23 cellular contexts compared by ENCODE assay signal in genomic region chr12:114444422-114445279, GRCh38. TPM values are rescaled to one million over a fixed set of nuclear protein-coding genes. Genes with fewer than 3 reads are reported as not detected.
DNase-seq lines count a peak whose midpoint lies in the region; ATAC-seq lines count a peak whose summit lies in the region.
"Had no signal": no experiment of that assay in that cellular context is flagged by ENCODE, and none has a peak within 500 bp of the region (broad histone marks: within the 10 kb centered on the region; RNA-seq: fewer than 3 reads in every experiment).

No MANE protein-coding gene starts in this region.

- no peak overlapping the region for H3K4me3 ChIP-seq in effector memory CD4-positive, alpha-beta T cell (ENCODE audit: insufficient read depth, low read depth, low read length, poor library complexity, severe bottlenecking)
- H3K4me3 ChIP-seq: pancreas, Peyer's patch, sigmoid colon had no signal

- peak overlapping the region; percentile 38 for H3K4me3 Mint-ChIP-seq in stimulated activated naive CD8-positive, alpha-beta T cell treated with anti-CD3 and anti-CD28 coated beads, Interleukin-15, Interleukin-2, amounts not matched to agents 100 ng/mL and 50 ng/mL, for 24 hours
- H3K4me3 Mint-ChIP-seq in stimulated activated naive CD8-positive, alpha-beta T cell treated with anti-CD3 and anti-CD28 coated beads, Interleukin-15, amount 100 ng/mL, for 72 hours, result no peak overlapping the region
- H3K4me3 Mint-ChIP-seq: CD8-positive, alpha-beta T cell; natural killer cell had no signal

- no peaks in the 10 kb centered on the region for H3K36me3 ChIP-seq in effector memory CD4-positive, alpha-beta T cell (ENCODE audit: control insufficient read depth, insufficient read depth, low read length)
- H3K36me3 ChIP-seq: pancreas, Peyer's patch, sigmoid colon had no signal

- no peak overlapping the region for H3K27ac Mint-ChIP-seq in stimulated activated naive CD8-positive, alpha-beta T cell treated with anti-CD3 and anti-CD28 coated beads, Interleukin-15, Interleukin-2, amounts not matched to agents 100 ng/mL and 50 ng/mL, for 24 hours
- H3K27ac Mint-ChIP-seq in stimulated activated naive CD8-positive, alpha-beta T cell treated with anti-CD3 and anti-CD28 coated beads, Interleukin-15, amount 100 ng/mL, for 72 hours, result no peak overlapping the region
- H3K27ac Mint-ChIP-seq: CD8-positive, alpha-beta T cell; natural killer cell had no signal

- DNase-seq in stimulated activated naive CD8-positive, alpha-beta T cell treated with anti-CD3 and anti-CD28 coated beads, Interleukin-15, amount 100 ng/mL, for 72 hours, result no peak
- DNase-seq in RPMI7951 (ENCODE audit: low read depth), result peak; percentile 7
- DNase-seq in iris pigment epithelial cell (ENCODE audit: low read depth), result peak; percentile 3
- no peak for DNase-seq in NCI-H1694 treated with DMSO at 0.1 percent for 48 hours (lab: John Stamatoyannopoulos, UW)
- no peak for DNase-seq in RPMI8226
- DNase-seq in effector memory CD4-positive, alpha-beta T cell, result no peak
- DNase-seq: activated CD4-positive, alpha-beta T cell treated with anti-CD3 and anti-CD28 coated beads, Interleukin-2, amount 50 U/mL, for 48 hours; activated gamma-delta T cell treated with Interleukin-2 at 50 U/mL for 16 hours; activated T-cell treated with anti-CD3 and anti-CD28 coated beads, Interleukin-2, amount 50 U/mL, for 1 hour; AML-193; amniotic stem cell; CD8-positive, alpha-beta T cell; head of caudate nucleus; natural killer cell; NCI-H2029 treated with DMSO at 0.1 percent for 48 hours; NCI-H446 treated with DMSO at 0.1 percent for 48 hours; pancreas; Peyer's patch; sigmoid colon had no signal

- H3K9me3 Mint-ChIP-seq in stimulated activated naive CD8-positive, alpha-beta T cell treated with anti-CD3 and anti-CD28 coated beads, Interleukin-15, Interleukin-2, amounts not matched to agents 100 ng/mL and 50 ng/mL, for 24 hours, result no peaks in the 10 kb centered on the region
- H3K9me3 Mint-ChIP-seq in stimulated activated naive CD8-positive, alpha-beta T cell treated with anti-CD3 and anti-CD28 coated beads, Interleukin-15, amount 100 ng/mL, for 72 hours, result no peaks in the 10 kb centered on the region
- H3K9me3 Mint-ChIP-seq: CD8-positive, alpha-beta T cell; natural killer cell had no signal

- no peaks in the 10 kb centered on the region for H3K9me3 ChIP-seq in effector memory CD4-positive, alpha-beta T cell (ENCODE audit: control insufficient read depth, low read length)
- H3K9me3 ChIP-seq: pancreas, Peyer's patch, sigmoid colon had no signal

- no peaks in the 10 kb centered on the region for H3K36me3 Mint-ChIP-seq in stimulated activated naive CD8-positive, alpha-beta T cell treated with anti-CD3 and anti-CD28 coated beads, Interleukin-15, Interleukin-2, amounts not matched to agents 100 ng/mL and 50 ng/mL, for 24 hours (ENCODE audit: low read depth)
- H3K36me3 Mint-ChIP-seq: CD8-positive, alpha-beta T cell; natural killer cell had no signal

- H3K4me1 ChIP-seq in effector memory CD4-positive, alpha-beta T cell (ENCODE audit: control insufficient read depth, insufficient read depth, low read length, poor library complexity, severe bottlenecking), result no peaks in the 10 kb centered on the region
- H3K4me1 ChIP-seq: pancreas, Peyer's patch, sigmoid colon had no signal

- peaks cover 92% of the 10 kb centered on the region for H3K27me3 Mint-ChIP-seq in stimulated activated naive CD8-positive, alpha-beta T cell treated with anti-CD3 and anti-CD28 coated beads, Interleukin-15, Interleukin-2, amounts not matched to agents 100 ng/mL and 50 ng/mL, for 24 hours
- peaks cover 100% of the 10 kb centered on the region for H3K27me3 Mint-ChIP-seq in stimulated activated naive CD8-positive, alpha-beta T cell treated with anti-CD3 and anti-CD28 coated beads, Interleukin-15, amount 100 ng/mL, for 72 hours

- no peak for ATAC-seq in stimulated activated naive CD8-positive, alpha-beta T cell treated with anti-CD3 and anti-CD28 coated beads, Interleukin-15, amount 100 ng/mL, for 72 hours
- ATAC-seq: CD8-positive, alpha-beta T cell; natural killer cell; pancreas had no signal

- no peaks in the 10 kb centered on the region for H3K4me1 Mint-ChIP-seq in stimulated activated naive CD8-positive, alpha-beta T cell treated with anti-CD3 and anti-CD28 coated beads, Interleukin-15, Interleukin-2, amounts not matched to agents 100 ng/mL and 50 ng/mL, for 24 hours (ENCODE audit: low read depth)
- peaks cover 13% of the 10 kb centered on the region for H3K4me1 Mint-ChIP-seq in stimulated activated naive CD8-positive, alpha-beta T cell treated with anti-CD3 and anti-CD28 coated beads, Interleukin-15, amount 100 ng/mL, for 72 hours
- H3K4me1 Mint-ChIP-seq: natural killer cell had no signal

- H3K27me3 ChIP-seq in effector memory CD4-positive, alpha-beta T cell (replicated peaks; ENCODE audit: control insufficient read depth, insufficient read depth, low read length, poor library complexity, severe bottlenecking), result peaks cover 25% of the 10 kb centered on the region

- no peak overlapping the region for H3K27ac ChIP-seq in effector memory CD4-positive, alpha-beta T cell (ENCODE audit: insufficient read depth, low read length, poor library complexity, severe bottlenecking)
- H3K27ac ChIP-seq: pancreas, Peyer's patch, sigmoid colon, SK-N-MC had no signal

RNA-seq across cellular contexts. Expression of gene TBX5, which starts 38.7 kb away (rescaled TPM):
- not detected in 2 replicates for total RNA-seq in RPMI7951 (2014; rRNA removed; shearing (Covaris generic))
- total RNA-seq: CD8-positive, alpha-beta T cell; left lobe of liver; LHCN-M2; natural killer cell; pancreas; Peyer's patch; sigmoid colon had no signal

Comparison
In these comparisons a context has a peak if more than half of its experiments do, and no peak if none do; other contexts are left out.
1. DNase-seq: peak in RPMI7951 (single experiment) and iris pigment epithelial cell (single experiment); none in stimulated activated naive CD8-positive, alpha-beta T cell treated with anti-CD3 and anti-CD28 coated beads, Interleukin-15, amount 100 ng/mL, for 72 hours (0 of 2), NCI-H1694 treated with DMSO at 0.1 percent for 48 hours (single experiment), RPMI8226 (single experiment) and effector memory CD4-positive, alpha-beta T cell (0 of 3).